16 cellular contexts compared by ENCODE assay signal in genomic region chr2:62856228-62857040, GRCh38.
DNase-seq lines count a peak whose midpoint lies in the region; ATAC-seq and TF ChIP-seq lines count a peak whose summit lies in the region.
"Had no signal": no experiment of that assay in that cellular context is flagged by ENCODE, and none has a peak within 500 bp of the region (broad histone marks: within the 10 kb centered on the region; RNA-seq: fewer than 3 reads in every experiment).

No MANE protein-coding gene starts in this region.

- no peaks in the 10 kb centered on the region for H3K36me3 ChIP-seq in SK-N-MC (ENCODE audit: insufficient read depth, low read length)

- no peaks in the 10 kb centered on the region for H3K9me3 ChIP-seq in SK-N-MC (ENCODE audit: low read depth, low read length)
- H3K9me3 ChIP-seq: SJSA1 had no signal

- peaks cover 9% of the 10 kb centered on the region for H3K36me3 Mint-ChIP-seq in activated naive CD8-positive, alpha-beta T cell treated with anti-CD3 and anti-CD28 coated beads, Interleukin-2, amount 50 U/mL, for 24 hours (ENCODE audit: low read depth)
- peaks cover 15% of the 10 kb centered on the region for H3K36me3 Mint-ChIP-seq in activated naive CD8-positive, alpha-beta T cell treated with anti-CD3 and anti-CD28 coated beads for 36 hours
- H3K36me3 Mint-ChIP-seq in natural killer cell (no peaks in the 10 kb centered on the region), chondrocyte (ENCODE audit: low read depth) (peaks cover 12% of the 10 kb centered on the region)

- TF ChIP-seq CTCF in GM10266 (IDR thresholded peaks at IDR 0.05; ENCODE audit: control insufficient read depth, insufficient read depth, low read depth, missing control alignments) (no peak), natural killer cell (IDR thresholded peaks at IDR 0.05) (no peak), chondrocyte (IDR thresholded peaks at IDR 0.05) (no peak)

- H3K27ac Mint-ChIP-seq in activated naive CD8-positive, alpha-beta T cell treated with anti-CD3 and anti-CD28 coated beads, Interleukin-2, amount 50 U/mL, for 24 hours = peak overlapping the region; percentile 5
- no peak overlapping the region for H3K27ac Mint-ChIP-seq in activated naive CD8-positive, alpha-beta T cell treated with anti-CD3 and anti-CD28 coated beads for 36 hours
- H3K27ac Mint-ChIP-seq in natural killer cell = no peak overlapping the region
- H3K27ac Mint-ChIP-seq in chondrocyte (ENCODE audit: unreplicated experiment) = no peak overlapping the region
- H3K27ac Mint-ChIP-seq: T-cell had no signal

- H3K9me3 Mint-ChIP-seq in activated naive CD8-positive, alpha-beta T cell treated with anti-CD3 and anti-CD28 coated beads, Interleukin-2, amount 50 U/mL, for 24 hours = peaks cover 3% of the 10 kb centered on the region
- peaks cover 3% of the 10 kb centered on the region for H3K9me3 Mint-ChIP-seq in activated naive CD8-positive, alpha-beta T cell treated with anti-CD3 and anti-CD28 coated beads for 36 hours
- H3K9me3 Mint-ChIP-seq in natural killer cell = no peaks in the 10 kb centered on the region
- H3K9me3 Mint-ChIP-seq in chondrocyte (ENCODE audit: low read depth) = peaks cover 15% of the 10 kb centered on the region

- no peaks in the 10 kb centered on the region for H3K4me1 Mint-ChIP-seq in activated naive CD8-positive, alpha-beta T cell treated with anti-CD3 and anti-CD28 coated beads, Interleukin-2, amount 50 U/mL, for 24 hours
- H3K4me1 Mint-ChIP-seq in activated naive CD8-positive, alpha-beta T cell treated with anti-CD3 and anti-CD28 coated beads for 36 hours = no peaks in the 10 kb centered on the region
- no peaks in the 10 kb centered on the region for H3K4me1 Mint-ChIP-seq in natural killer cell
- H3K4me1 Mint-ChIP-seq in chondrocyte (ENCODE audit: low read depth) = no peaks in the 10 kb centered on the region
- H3K4me1 Mint-ChIP-seq: T-cell had no signal

- DNase-seq in activated naive CD8-positive, alpha-beta T cell treated with anti-CD3 and anti-CD28 coated beads, Interleukin-2, amount 50 U/mL, for 24 hours = no peak
- no peak for DNase-seq in activated naive CD8-positive, alpha-beta T cell treated with anti-CD3 and anti-CD28 coated beads for 36 hours
- DNase-seq in SK-N-MC (ENCODE audit: low read depth, low spot score) (no peak), left ventricle myocardium superior (peak; percentile 51), GM10266 (ENCODE audit: extremely low spot score) (no peak), natural killer cell (no peak), chondrocyte (ENCODE audit: low spot score) (no peak), NCI-H2196 (lab: John Stamatoyannopoulos, UW; ENCODE audit: unreplicated experiment) (no peak)
- DNase-seq: 8988T, COR-L47, KG1, MM.1S, NCI-H2029, NCI-H510A treated with DMSO at 0.1 percent for 48 hours, T-cell had no signal

- no peak overlapping the region for H3K4me3 ChIP-seq in SK-N-MC
- H3K4me3 ChIP-seq: SJSA1 had no signal

- no peaks in the 10 kb centered on the region for H3K27me3 Mint-ChIP-seq in activated naive CD8-positive, alpha-beta T cell treated with anti-CD3 and anti-CD28 coated beads, Interleukin-2, amount 50 U/mL, for 24 hours
- no peaks in the 10 kb centered on the region for H3K27me3 Mint-ChIP-seq in activated naive CD8-positive, alpha-beta T cell treated with anti-CD3 and anti-CD28 coated beads for 36 hours
- H3K27me3 Mint-ChIP-seq in natural killer cell (ENCODE audit: low read depth in 2 of 2) (no peaks in the 10 kb centered on the region), chondrocyte (ENCODE audit: low read depth) (no peaks in the 10 kb centered on the region)
- H3K27me3 Mint-ChIP-seq: T-cell had no signal

- intact Hi-C loops in left ventricle myocardium superior (cut with micrococcal nuclease) (no loop called here), natural killer cell (cut with micrococcal nuclease) (no loop called here)

- H3K9ac ChIP-seq in SK-N-MC (ENCODE audit: insufficient read length) = no peak overlapping the region

- ATAC-seq in activated naive CD8-positive, alpha-beta T cell treated with anti-CD3 and anti-CD28 coated beads, Interleukin-2, amount 50 U/mL, for 24 hours = peak; percentile 52
- peak; percentile 77 for ATAC-seq in left ventricle myocardium superior
- ATAC-seq in natural killer cell = no peak
- ATAC-seq: T-cell had no signal

- H3K27ac ChIP-seq in SK-N-MC = peak overlapping the region; percentile 55; the same call in 1 of the 2 replicates
- H3K27ac ChIP-seq: SJSA1 had no signal

- H3K4me3 Mint-ChIP-seq in activated naive CD8-positive, alpha-beta T cell treated with anti-CD3 and anti-CD28 coated beads, Interleukin-2, amount 50 U/mL, for 24 hours = no peak overlapping the region
- H3K4me3 Mint-ChIP-seq in activated naive CD8-positive, alpha-beta T cell treated with anti-CD3 and anti-CD28 coated beads for 36 hours = no peak overlapping the region
- no peak overlapping the region for H3K4me3 Mint-ChIP-seq in natural killer cell
- H3K4me3 Mint-ChIP-seq in chondrocyte (ENCODE audit: unreplicated experiment) = no peak overlapping the region
- H3K4me3 Mint-ChIP-seq: T-cell had no signal

Comparison
In these comparisons a context has a peak if more than half of its experiments do, and no peak if none do; other contexts are left out.
1. ATAC-seq: peak in activated naive CD8-positive, alpha-beta T cell treated with anti-CD3 and anti-CD28 coated beads, Interleukin-2, amount 50 U/mL, for 24 hours (single experiment) and left ventricle myocardium superior (single experiment); none in natural killer cell (0 of 3).